ENCODE assay signal across 25 cellular contexts in genomic region chr2:51490576-51491234, GRCh38.
DNase-seq lines count a peak whose midpoint lies in the region; ATAC-seq and TF ChIP-seq lines count a peak whose summit lies in the region.
"Had no signal": no experiment of that assay in that cellular context is flagged by ENCODE, and none has a peak within 500 bp of the region (broad histone marks: within the 10 kb centered on the region; RNA-seq: fewer than 3 reads in every experiment).

No MANE protein-coding gene starts in this region.

- ATAC-seq in right lobe of liver (no peak), GM21717 (IDR thresholded peaks at IDR 0.05; ENCODE audit: unreplicated experiment) (no peak)
- ATAC-seq: activated CD8-positive, alpha-beta memory T cell treated with anti-CD3 and anti-CD28 coated beads, Interleukin-2, amount 10 ng/mL, durations not matched to agents 7 days and 5 days; activated naive CD4-positive, alpha-beta T cell treated with anti-CD3 and anti-CD28 coated beads, Interleukin-2, amount 50 U/mL, for 72 hours; K562 had no signal

- no peak for TF ChIP-seq CTCF in right lobe of liver (IDR thresholded peaks at IDR 0.05)

- no peak overlapping the region for H3K4me3 ChIP-seq in right lobe of liver
- H3K4me3 ChIP-seq: ascending aorta, BLaER1, hepatocyte, K562, prostate gland, SK-N-MC, upper lobe of left lung had no signal

- no peaks in the 10 kb centered on the region for H3K36me3 ChIP-seq in right lobe of liver
- H3K36me3 ChIP-seq: ascending aorta, BLaER1, prostate gland, upper lobe of left lung had no signal

- no peaks in the 10 kb centered on the region for H3K4me1 ChIP-seq in right lobe of liver
- H3K4me1 ChIP-seq: ascending aorta, BLaER1, prostate gland, upper lobe of left lung had no signal

- DNase-seq in NCI-H82 (lab: John Stamatoyannopoulos, UW) (peak; percentile 32), NCI-H82 treated with DMSO at 0.1 percent for 48 hours (lab: John Stamatoyannopoulos, UW; ENCODE audit: unreplicated experiment) (no peak), NCI-H146 treated with DMSO at 0.1 percent for 48 hours (lab: John Stamatoyannopoulos, UW; ENCODE audit: unreplicated experiment) (peak; percentile 44), SHP77 (lab: John Stamatoyannopoulos, UW) (peak; percentile 22 to 69), SKM-1 (lab: John Stamatoyannopoulos, UW; ENCODE audit: unreplicated experiment) (no peak), right lobe of liver (no peak), medulla oblongata (ENCODE audit: extremely low spot score) (no peak)
- DNase-seq: activated CD4-positive, alpha-beta T cell treated with anti-CD3 and anti-CD28 coated beads, Interleukin-2, amount 10 ng/mL, durations not matched to agents 7 days and 5 days; activated CD8-positive, alpha-beta memory T cell treated with anti-CD3 and anti-CD28 coated beads, Interleukin-2, amount 10 ng/mL, durations not matched to agents 7 days and 5 days; effector CD4-positive, alpha-beta T cell; erythroblast; foreskin fibroblast; GF-D8; HCEC 1CT; immature natural killer cell; upper lobe of left lung had no signal

- TF ChIP-seq POLR2A in right lobe of liver (IDR thresholded peaks at IDR 0.05) = no peak

- no peaks in the 10 kb centered on the region for H3K27me3 ChIP-seq in right lobe of liver
- H3K27me3 ChIP-seq: ascending aorta, BLaER1, hepatocyte, upper lobe of left lung had no signal

- intact Hi-C loops in right lobe of liver (cut with DNase I) = no loop called here

- WGBS in right lobe of liver (ENCODE audit: insufficient coverage, low coverage, low lambda C conversion rate, missing lambda C conversion rate) = 46% methylated on average over 2 of the region's 3 CpGs

- no peaks in the 10 kb centered on the region for H3K9me3 ChIP-seq in right lobe of liver
- H3K9me3 ChIP-seq: ascending aorta, BLaER1, prostate gland, upper lobe of left lung had no signal

- H3K27ac ChIP-seq in right lobe of liver = no peak overlapping the region
- H3K27ac ChIP-seq: ascending aorta, BLaER1, hepatocyte, prostate gland, SK-N-MC, upper lobe of left lung, VCaP had no signal

Comparison
In these comparisons a context has a peak if more than half of its experiments do, and no peak if none do; other contexts are left out.
1. DNase-seq: peak in NCI-H82 (single experiment), NCI-H146 treated with DMSO at 0.1 percent for 48 hours (single experiment) and SHP77 (2 of 2); none in NCI-H82 treated with DMSO at 0.1 percent for 48 hours (single experiment), SKM-1 (single experiment), right lobe of liver (0 of 3) and medulla oblongata (single experiment).